ENCODE assay signal across 26 cellular contexts in the genomic region with DNA sequence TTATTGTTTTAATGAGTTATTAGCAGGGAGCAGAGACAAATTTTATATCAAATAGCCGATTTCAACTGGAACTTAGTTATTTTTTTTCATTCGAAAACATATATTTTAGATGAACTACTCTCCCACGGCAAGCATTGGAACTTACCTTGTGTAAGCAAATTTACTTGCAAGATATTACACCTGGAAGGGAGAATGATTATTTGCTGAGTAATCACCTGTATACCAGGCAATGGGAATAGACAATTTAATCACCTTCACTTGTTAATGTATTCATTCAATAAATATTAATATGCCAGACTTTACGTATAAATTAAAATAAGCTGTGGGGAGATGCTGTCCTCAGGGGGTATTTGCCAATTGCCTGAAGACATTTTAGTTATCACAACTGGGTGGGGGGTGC.
"Had no signal": no experiment of that assay in that cellular context is flagged by ENCODE, and none has a peak within 500 bp of the region (broad histone marks: within the 10 kb centered on the region; RNA-seq: fewer than 3 reads in every experiment).

No MANE protein-coding gene starts in this region.

- H3K4me1 ChIP-seq: stomach, suprapubic skin, testis, thyroid gland, tibial artery, tibial nerve, transverse colon, upper lobe of left lung, upper lobe of right lung, uterus, vagina had no signal

- ATAC-seq: stimulated activated effector memory CD8-positive, alpha-beta T cell treated with anti-CD3 and anti-CD28 coated beads, Interleukin-12 subunit alpha, Interleukin-12 subunit beta, amount 100 ng/mL, for 72 hours; stimulated activated memory B cell treated with anti-CD40 and anti-IgM and Interleukin-4, amounts not matched to agents 10 μg/mL and 1 μg/mL and 100 μg/mL, for 72 hours; stimulated activated naive B cell treated with anti-CD40 and anti-IgM and Interleukin-4, amounts not matched to agents 10 μg/mL and 1 μg/mL and 100 μg/mL, for 72 hours; stimulated activated naive CD8-positive, alpha-beta T cell treated with anti-CD3 and anti-CD28 coated beads, Interleukin-15, amount 100 ng/mL, for 72 hours; stimulated activated naive CD8-positive, alpha-beta T cell treated with anti-CD3 and anti-CD28 coated beads, Interleukin-15, Interleukin-2, amounts not matched to agents 100 U/mL and 50 U/mL, for 24 hours; upper lobe of right lung had no signal

- FAIRE-seq: urothelium cell line had no signal

- H3K36me3 ChIP-seq: stomach, suprapubic skin, thoracic aorta, thyroid gland, tibial artery, tibial nerve, transverse colon, upper lobe of left lung, upper lobe of right lung, uterus, vagina had no signal

- H3K4me3 ChIP-seq: stomach, suprapubic skin, testis, thoracic aorta, thyroid gland, tibial artery, tibial nerve, transverse colon, upper lobe of left lung, upper lobe of right lung, uterus, vagina had no signal

- H3K9me3 ChIP-seq: stomach, suprapubic skin, testis, thoracic aorta, thyroid gland, tibial artery, tibial nerve, transverse colon, upper lobe of left lung, upper lobe of right lung, uterus, vagina had no signal

- H3K27me3 ChIP-seq: stomach, suprapubic skin, testis, thyroid gland, tibial artery, tibial nerve, transverse colon, upper lobe of left lung, upper lobe of right lung, uterus, vagina had no signal

- DNase-seq: stimulated activated CD4-positive, alpha-beta T cell treated with anti-CD3 and anti-CD28 coated beads, Interleukin-2, amount 100 ng/mL, for 48 hours; stimulated activated CD4-positive, alpha-beta T cell treated with anti-CD3 and anti-CD28 coated beads, Interleukin-4, amount 100 ng/mL, for 1 hour; stimulated activated CD4-positive, alpha-beta T cell treated with anti-CD3 and anti-CD28 coated beads, Interleukin-4, amount 100 ng/mL, for 24 hours; stimulated activated CD4-positive, alpha-beta T cell treated with anti-CD3 and anti-CD28 coated beads, Interleukin-4, amount 100 ng/mL, for 4 hours; stimulated activated CD8-positive, alpha-beta memory T cell treated with anti-CD3 and anti-CD28 coated beads, Interleukin-4, amount 100 ng/mL, for 48 hours; stimulated activated naive B cell treated with anti-CD40 and anti-IgM and Interleukin-4, amounts not matched to agents 10 μg/mL and 1 μg/mL and 100 μg/mL, for 72 hours; stimulated activated naive CD4-positive, alpha-beta T cell; stimulated activated naive CD4-positive, alpha-beta T cell treated with Interleukin-2 at 50 U/mL for 16 hours; stimulated activated naive CD8-positive, alpha-beta T cell treated with anti-CD3 and anti-CD28 coated beads, Interleukin-15, amount 100 ng/mL, for 72 hours; stimulated activated naive CD8-positive, alpha-beta T cell treated with anti-CD3 and anti-CD28 coated beads, Interleukin-15, Interleukin-2, amounts not matched to agents 100 U/mL and 50 U/mL, for 24 hours; stomach; testis; thyroid gland; tibial artery; transverse colon; trophoblast cell; upper lobe of left lung; upper lobe of right lung; uterus had no signal

- H3K27ac ChIP-seq: stomach, suprapubic skin, testis, thoracic aorta, thyroid gland, tibial artery, tibial nerve, transverse colon, upper lobe of left lung, upper lobe of right lung, uterus, vagina had no signal
